16 cellular contexts compared by ENCODE assay signal in the genomic region with DNA sequence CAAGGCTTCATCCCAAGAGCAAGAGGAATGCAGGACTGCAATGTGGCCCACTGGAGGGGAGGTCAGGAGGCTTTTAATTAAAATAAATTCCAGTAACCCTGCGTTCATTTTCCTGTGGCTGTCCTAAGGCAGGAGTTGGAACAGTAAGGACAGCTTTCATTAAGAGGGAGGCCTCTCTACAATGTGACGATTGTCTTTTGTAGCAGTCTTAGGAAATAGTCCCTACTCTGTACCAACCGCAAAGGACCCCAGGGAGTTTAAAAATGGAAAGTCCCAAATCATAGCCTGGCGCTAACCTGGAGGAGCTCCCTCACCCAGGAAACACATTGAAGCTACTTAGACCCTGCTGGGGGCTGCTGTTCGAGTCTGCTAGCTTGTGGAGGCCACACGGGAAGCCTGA.
DNase-seq lines count a peak whose midpoint lies in the region; ATAC-seq and TF ChIP-seq lines count a peak whose summit lies in the region.
"Had no signal": no experiment of that assay in that cellular context is flagged by ENCODE, and none has a peak within 500 bp of the region (broad histone marks: within the 10 kb centered on the region; RNA-seq: fewer than 3 reads in every experiment).

No MANE protein-coding gene starts in this region.

- no peak for TF ChIP-seq POLR2A in tibial nerve (IDR thresholded peaks at IDR 0.05)

- WGBS in tibial nerve, 2 donors = 40 to 58% methylated on average over 6 of the region's 6 CpGs
- 84 to 85% methylated on average over 6 of the region's 6 CpGs for WGBS in aorta, 2 donors

- intact Hi-C loops in aorta (cut with DNase I) = no loop called here

- H3K27me3 Mint-ChIP-seq in T-cell = no peaks in the 10 kb centered on the region
- H3K27me3 Mint-ChIP-seq: brain; CD8-positive, alpha-beta memory T cell had no signal

- no peak overlapping the region for H3K4me3 Mint-ChIP-seq in T-cell
- H3K4me3 Mint-ChIP-seq: brain; CD8-positive, alpha-beta memory T cell had no signal

- H3K4me1 ChIP-seq in tibial nerve (peaks cover 0 to 40% (median 25%) of the 10 kb centered on the region in 4 donors), aorta (ENCODE audit: control insufficient read depth in 1 of 2, insufficient read depth in 2 of 2, low read length in 2 of 2) (no peaks in the 10 kb centered on the region)

- H3K27ac ChIP-seq in tibial nerve = peak overlapping the region; percentile 66 to 94 (median 84)
- peak overlapping the region in 1 of 2 donors; percentile 43 for H3K27ac ChIP-seq in aorta (ENCODE audit: low read depth in 1 of 2, low read length in 2 of 2)

- no peak for TF ChIP-seq CTCF in tibial nerve (IDR thresholded peaks at IDR 0.05)

- peak; percentile 29 for DNase-seq in islet precursor cell
- DNase-seq in tibial nerve (ENCODE audit: low spot score in 2 of 2) = peak in 1 of 2 donors; percentile 25
- DNase-seq in T-cell = no peak
- DNase-seq in NCI-H345 (lab: John Stamatoyannopoulos, UW) = no peak
- no peak for DNase-seq in aorta
- DNase-seq: activated CD4-positive, alpha-beta T cell treated with anti-CD3 and anti-CD28 coated beads, Interleukin-2, amount 50 U/mL, for 4 hours; CD8-positive, alpha-beta memory T cell; heart right ventricle; NCI-H2171; posterior cingulate gyrus; stimulated activated CD4-positive, alpha-beta T cell treated with anti-CD3 and anti-CD28 coated beads, Interleukin-4, amount 100 ng/mL, for 1 hour; stimulated activated naive CD8-positive, alpha-beta T cell treated with anti-CD3 and anti-CD28 coated beads, Interleukin-15, Interleukin-2, amounts not matched to agents 100 U/mL and 50 U/mL, for 24 hours had no signal

- no peak overlapping the region for H3K4me3 ChIP-seq in tibial nerve
- no peak overlapping the region for H3K4me3 ChIP-seq in aorta (ENCODE audit: low read length in 2 of 2)
- H3K4me3 ChIP-seq: heart right ventricle, lung had no signal

- peaks cover 15 to 21% (median 17%) of the 10 kb centered on the region in 3 donors for H3K4me1 Mint-ChIP-seq in T-cell

- H3K36me3 Mint-ChIP-seq in T-cell = no peaks in the 10 kb centered on the region
- H3K36me3 Mint-ChIP-seq: CD8-positive, alpha-beta memory T cell had no signal

- H3K27ac Mint-ChIP-seq in T-cell = no peak overlapping the region
- H3K27ac Mint-ChIP-seq: CD8-positive, alpha-beta memory T cell had no signal

- H3K36me3 ChIP-seq in tibial nerve (peaks cover 0 to 50% (median 0%) of the 10 kb centered on the region in 3 donors), aorta (ENCODE audit: control insufficient read depth in 1 of 2, insufficient read depth in 2 of 2, low read length in 1 of 2) (no peaks in the 10 kb centered on the region)

- peak; percentile 45 for ATAC-seq in GM19043 (IDR thresholded peaks at IDR 0.05; ENCODE audit: low read depth, unreplicated experiment)
- peak; percentile 43 for ATAC-seq in HG02973 (IDR thresholded peaks at IDR 0.05; ENCODE audit: unreplicated experiment)
- ATAC-seq in T-cell (replicated peaks in 1 of 4) = no peak
- no peak for ATAC-seq in aorta (ENCODE audit: low FRiP score)
- ATAC-seq: heart right ventricle; stimulated activated naive CD8-positive, alpha-beta T cell treated with anti-CD3 and anti-CD28 coated beads, Interleukin-15, Interleukin-2, amounts not matched to agents 100 U/mL and 50 U/mL, for 24 hours had no signal

- H3K9me3 Mint-ChIP-seq in T-cell = no peaks in the 10 kb centered on the region
- H3K9me3 Mint-ChIP-seq: brain; CD8-positive, alpha-beta memory T cell had no signal

- TF ChIP-seq EP300 in tibial nerve (IDR thresholded peaks at IDR 0.05) = no peak

- POLR2A ChIA-PET in T-cell (lab: Charles Lee) = no interaction called here

- H3K27me3 ChIP-seq in tibial nerve (no peaks in the 10 kb centered on the region), aorta (ENCODE audit: control insufficient read depth in 1 of 2, insufficient read depth in 2 of 2, low read length in 1 of 2) (no peaks in the 10 kb centered on the region)
- H3K27me3 ChIP-seq: heart right ventricle had no signal

- H3K9me3 ChIP-seq in tibial nerve (no peaks in the 10 kb centered on the region), aorta (ENCODE audit: control insufficient read depth, low read length) (no peaks in the 10 kb centered on the region)
- H3K9me3 ChIP-seq: heart right ventricle had no signal

- CTCF ChIA-PET in T-cell (lab: Charles Lee) = no interaction called here

Comparison
In these comparisons a context has a peak if more than half of its experiments do, and no peak if none do; other contexts are left out.
1. ATAC-seq: peak in GM19043 (single experiment) and HG02973 (single experiment); none in T-cell (0 of 4) and aorta (single experiment).